In genomic region chr1:95085376-95085775, GRCh38 we compare ENCODE assay signal across 23 cellular contexts. TPM values are rescaled to one million over a fixed set of nuclear protein-coding genes. Genes with fewer than 3 reads are reported as not detected.
"Had no signal": no experiment of that assay in that cellular context is flagged by ENCODE, and none has a peak within 500 bp of the region (broad histone marks: within the 10 kb centered on the region; RNA-seq: fewer than 3 reads in every experiment).

No MANE protein-coding gene starts in this region.

- H2AFZ ChIP-seq: hepatocyte had no signal

- H3K27me3 ChIP-seq: hepatocyte had no signal

- H3K79me2 ChIP-seq: hepatocyte had no signal

- H3K9me3 Mint-ChIP-seq: activated CD4-positive, alpha-beta memory T cell treated with anti-CD3 and anti-CD28 coated beads for 36 hours; activated CD4-positive, alpha-beta T cell treated with anti-CD3 and anti-CD28 coated beads, Interleukin-2, amount 10 ng/mL, durations not matched to agents 24 days and 14 days; activated T-cell treated with anti-CD3 and anti-CD28 coated beads, Interleukin-2, amount 50 U/mL, for 24 hours; natural killer cell treated with Interleukin-12 subunit alpha and Interleukin-12 subunit beta and Interleukin-15 and Interleukin-18, amount 100 ng/mL, for 72 hours had no signal

- H3K27ac ChIP-seq: hepatocyte, neutrophil, prostate gland, skin epidermis, WERI-Rb-1 had no signal

- H3K36me3 Mint-ChIP-seq: activated CD4-positive, alpha-beta memory T cell treated with anti-CD3 and anti-CD28 coated beads for 36 hours; natural killer cell treated with Interleukin-12 subunit alpha and Interleukin-12 subunit beta and Interleukin-15 and Interleukin-18, amount 100 ng/mL, for 72 hours had no signal

- H3K4me3 ChIP-seq: hepatocyte, prostate gland, skin epidermis, thoracic aorta had no signal

- H3K36me3 ChIP-seq: neutrophil, prostate gland, thoracic aorta, WERI-Rb-1 had no signal

- H3K4me3 Mint-ChIP-seq: activated CD4-positive, alpha-beta memory T cell treated with anti-CD3 and anti-CD28 coated beads for 36 hours; activated CD4-positive, alpha-beta T cell treated with anti-CD3 and anti-CD28 coated beads, Interleukin-2, amount 10 ng/mL, durations not matched to agents 24 days and 14 days; activated T-cell treated with anti-CD3 and anti-CD28 coated beads, Interleukin-2, amount 50 U/mL, for 24 hours; natural killer cell treated with Interleukin-12 subunit alpha and Interleukin-12 subunit beta and Interleukin-15 and Interleukin-18, amount 100 ng/mL, for 72 hours had no signal

- H3K9me3 ChIP-seq: neutrophil, prostate gland, thoracic aorta had no signal

- H3K4me2 ChIP-seq: hepatocyte had no signal

- ATAC-seq: natural killer cell treated with Interleukin-12 subunit alpha and Interleukin-12 subunit beta and Interleukin-15 and Interleukin-18, amount 100 ng/mL, for 72 hours; stimulated activated naive CD8-positive, alpha-beta T cell treated with anti-CD3 and anti-CD28 coated beads, Interleukin-15, Interleukin-2, amounts not matched to agents 100 U/mL and 50 U/mL, for 24 hours had no signal

- H3K4me1 ChIP-seq: prostate gland had no signal

- DNase-seq: activated CD4-positive, alpha-beta memory T cell treated with anti-CD3 and anti-CD28 coated beads for 36 hours; activated CD4-positive, CD25-positive, alpha-beta regulatory T cell treated with anti-CD3 and anti-CD28 coated beads, Interleukin-2, amount 50 U/mL, for 72 hours; activated CD8-positive, alpha-beta memory T cell treated with anti-CD3 and anti-CD28 coated beads, Interleukin-2, amount 50 U/mL, for 48 hours; activated gamma-delta T cell; activated naive CD4-positive, alpha-beta T cell treated with anti-CD3 and anti-CD28 coated beads, Interleukin-2, amount 50 U/mL, for 16 hours; activated T-cell treated with anti-CD3 and anti-CD28 coated beads, Interleukin-2, amount 50 U/mL, for 24 hours; amniotic stem cell; central memory CD4-positive, alpha-beta T cell; glutamatergic neuron; islet precursor cell; stimulated activated CD4-positive, alpha-beta T cell treated with anti-CD3 and anti-CD28 coated beads, Interleukin-12 subunit alpha, Interleukin-12 subunit beta, amount 100 ng/mL, for 4 hours; stimulated activated CD4-positive, alpha-beta T cell treated with anti-CD3 and anti-CD28 coated beads, Interleukin-4, amount 100 ng/mL, for 1 hour; stimulated activated naive CD8-positive, alpha-beta T cell treated with anti-CD3 and anti-CD28 coated beads, Interleukin-15, Interleukin-2, amounts not matched to agents 100 U/mL and 50 U/mL, for 24 hours; T-helper 9 cell had no signal

- H3K27ac Mint-ChIP-seq: activated CD4-positive, alpha-beta memory T cell treated with anti-CD3 and anti-CD28 coated beads for 36 hours; activated CD4-positive, alpha-beta T cell treated with anti-CD3 and anti-CD28 coated beads, Interleukin-2, amount 10 ng/mL, durations not matched to agents 24 days and 14 days; activated T-cell treated with anti-CD3 and anti-CD28 coated beads, Interleukin-2, amount 50 U/mL, for 24 hours; natural killer cell treated with Interleukin-12 subunit alpha and Interleukin-12 subunit beta and Interleukin-15 and Interleukin-18, amount 100 ng/mL, for 72 hours had no signal

RNA-seq across cellular contexts. Expression of gene TLCD4, which starts 31.8 kb away (rescaled TPM):
- total RNA-seq: activated CD4-positive, alpha-beta T cell treated with anti-CD3 and anti-CD28 coated beads, Interleukin-2, amount 10 ng/mL, durations not matched to agents 24 days and 14 days; natural killer cell treated with Interleukin-12 subunit alpha and Interleukin-12 subunit beta and Interleukin-15 and Interleukin-18, amount 100 ng/mL, for 72 hours; T-helper 1 cell treated with Interleukin-12 subunit alpha and Interleukin-12 subunit beta and Interleukin-4 antibody, amounts not matched to agents 30 ng/mL and 1 ng/mL, for 36 hours had no signal
